28 cellular contexts compared by ENCODE assay signal in the genomic region with DNA sequence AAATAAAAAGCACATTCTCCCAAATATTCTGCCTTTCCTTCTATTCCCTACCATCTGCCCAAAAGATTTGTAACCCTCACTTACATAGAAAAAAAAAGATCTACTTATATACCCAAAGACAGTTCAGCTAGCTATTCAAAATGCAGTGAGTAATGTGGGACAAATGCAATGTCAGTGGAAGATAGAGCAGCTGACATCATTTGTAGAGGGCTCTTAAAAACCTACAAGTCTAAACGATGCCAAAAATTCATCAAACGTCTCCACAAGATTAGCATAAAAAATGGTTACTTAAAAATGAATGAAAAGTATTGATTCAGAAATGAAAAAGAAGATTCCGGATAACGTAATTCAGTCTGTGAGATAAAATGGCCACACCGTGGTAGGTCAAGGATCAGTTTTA.
"Had no signal": no experiment of that assay in that cellular context is flagged by ENCODE, and none has a peak within 500 bp of the region (broad histone marks: within the 10 kb centered on the region; RNA-seq: fewer than 3 reads in every experiment).

No MANE protein-coding gene starts in this region.

- H3K4me1 Mint-ChIP-seq: brain had no signal

- H3K9me3 ChIP-seq: ascending aorta had no signal

- H3K27me3 Mint-ChIP-seq: activated CD8-positive, alpha-beta T cell treated with anti-CD3 and anti-CD28 coated beads for 36 hours; activated naive CD4-positive, alpha-beta T cell treated with anti-CD3 and anti-CD28 coated beads, Interleukin-2, amount 50 U/mL, for 24 hours; activated naive CD8-positive, alpha-beta T cell treated with anti-CD3 and anti-CD28 coated beads, Interleukin-2, amount 10 ng/mL, durations not matched to agents 7 days and 5 days; activated T-helper 17 cell treated with anti-CD3 and anti-CD28 coated beads, Interleukin-2, amount 50 U/mL, for 72 hours had no signal

- H3K4me3 Mint-ChIP-seq: activated CD8-positive, alpha-beta T cell treated with anti-CD3 and anti-CD28 coated beads for 36 hours; activated naive CD4-positive, alpha-beta T cell treated with anti-CD3 and anti-CD28 coated beads, Interleukin-2, amount 50 U/mL, for 24 hours; activated naive CD8-positive, alpha-beta T cell treated with anti-CD3 and anti-CD28 coated beads, Interleukin-2, amount 10 ng/mL, durations not matched to agents 7 days and 5 days; activated T-cell treated with anti-CD3 and anti-CD28 coated beads, Interleukin-2, amount 50 U/mL, for 72 hours; activated T-helper 17 cell treated with anti-CD3 and anti-CD28 coated beads, Interleukin-2, amount 50 U/mL, for 72 hours had no signal

- H3K9me3 Mint-ChIP-seq: activated CD8-positive, alpha-beta T cell treated with anti-CD3 and anti-CD28 coated beads for 36 hours; activated naive CD4-positive, alpha-beta T cell treated with anti-CD3 and anti-CD28 coated beads, Interleukin-2, amount 50 U/mL, for 24 hours; activated T-cell treated with anti-CD3 and anti-CD28 coated beads, Interleukin-2, amount 50 U/mL, for 72 hours; activated T-helper 17 cell treated with anti-CD3 and anti-CD28 coated beads, Interleukin-2, amount 50 U/mL, for 72 hours had no signal

- H3K27ac Mint-ChIP-seq: activated CD8-positive, alpha-beta T cell treated with anti-CD3 and anti-CD28 coated beads for 36 hours; activated naive CD4-positive, alpha-beta T cell treated with anti-CD3 and anti-CD28 coated beads, Interleukin-2, amount 50 U/mL, for 24 hours; activated naive CD8-positive, alpha-beta T cell treated with anti-CD3 and anti-CD28 coated beads, Interleukin-2, amount 10 ng/mL, durations not matched to agents 7 days and 5 days; activated T-cell treated with anti-CD3 and anti-CD28 coated beads, Interleukin-2, amount 50 U/mL, for 72 hours; activated T-helper 17 cell treated with anti-CD3 and anti-CD28 coated beads, Interleukin-2, amount 50 U/mL, for 72 hours had no signal

- ATAC-seq: activated CD8-positive, alpha-beta T cell treated with anti-CD3 and anti-CD28 coated beads for 36 hours; activated T-cell treated with anti-CD3 and anti-CD28 coated beads, Interleukin-2, amount 50 U/mL, for 72 hours; activated T-helper 17 cell treated with anti-CD3 and anti-CD28 coated beads, Interleukin-2, amount 50 U/mL, for 72 hours; Panc1 had no signal

- H3K36me3 Mint-ChIP-seq: activated naive CD4-positive, alpha-beta T cell treated with anti-CD3 and anti-CD28 coated beads, Interleukin-2, amount 50 U/mL, for 24 hours; brain had no signal

- H3K9ac ChIP-seq: KMS-11 had no signal

- DNase-seq: activated CD4-positive, alpha-beta T cell treated with anti-CD3 and anti-CD28 coated beads for 1 hour; activated CD4-positive, alpha-beta T cell treated with anti-CD3 and anti-CD28 coated beads for 48 hours; activated CD4-positive, CD25-positive, alpha-beta regulatory T cell; activated CD8-positive, alpha-beta T cell treated with anti-CD3 and anti-CD28 coated beads for 36 hours; activated effector memory CD4-positive, alpha-beta T cell treated with anti-CD3 and anti-CD28 coated beads, Interleukin-2, amount 50 U/mL, for 16 hours; activated naive CD4-positive, alpha-beta T cell; activated naive CD8-positive, alpha-beta T cell treated with anti-CD3 and anti-CD28 coated beads, Interleukin-2, amount 10 ng/mL, durations not matched to agents 7 days and 5 days; activated T-cell treated with anti-CD3 and anti-CD28 coated beads, Interleukin-2, amount 50 U/mL, for 1 hour; activated T-cell treated with anti-CD3 and anti-CD28 coated beads, Interleukin-2, amount 50 U/mL, for 72 hours; amygdala; caudate nucleus; NCI-H1105; NCI-H1417 treated with DMSO at 0.1 percent for 48 hours; NCI-H187 treated with DMSO at 0.1 percent for 48 hours; NCI-H2081; NCI-H345; NCI-H524 treated with DMSO at 0.1 percent for 48 hours; RPMI8226; SHP77 treated with DMSO at 0.1 percent for 48 hours; SW 1271; T1000; WERI-Rb-1 had no signal

- H3K4me1 ChIP-seq: ascending aorta had no signal

- H3K4me2 ChIP-seq: KMS-11 had no signal

- H3K27ac ChIP-seq: ascending aorta, KMS-11, WERI-Rb-1 had no signal

- H3K4me3 ChIP-seq: ascending aorta had no signal

- H3K36me3 ChIP-seq: ascending aorta, WERI-Rb-1 had no signal

- H3K27me3 ChIP-seq: ascending aorta had no signal
